19 cellular contexts compared by ENCODE assay signal in genomic region chr4:7151668-7152227, GRCh38. TPM values are rescaled to one million over a fixed set of nuclear protein-coding genes. Genes with fewer than 3 reads are reported as not detected.
A peak's percentile ranks its signal among the peaks of the same experiment; 100 is the strongest.
DNase-seq lines count a peak whose midpoint lies in the region; FAIRE-seq and TF ChIP-seq lines count a peak whose summit lies in the region.
"Had no signal": no experiment of that assay in that cellular context is flagged by ENCODE, and none has a peak within 500 bp of the region (broad histone marks: within the 10 kb centered on the region; RNA-seq: fewer than 3 reads in every experiment).

No MANE protein-coding gene starts in this region.

- H3K9ac ChIP-seq in liver (ENCODE audit: low read depth in 1 of 2, low read length in 2 of 2) = no peak overlapping the region

- no peaks in the 10 kb centered on the region for H3K36me3 Mint-ChIP-seq in activated CD4-positive, alpha-beta T cell treated with anti-CD3 and anti-CD28 coated beads, Interleukin-2, amount 10 ng/mL, durations not matched to agents 24 days and 14 days (ENCODE audit: low read depth)
- H3K36me3 Mint-ChIP-seq: CD4-positive, alpha-beta memory T cell had no signal

- no peaks in the 10 kb centered on the region for H3K9me3 Mint-ChIP-seq in activated CD4-positive, alpha-beta T cell treated with anti-CD3 and anti-CD28 coated beads, Interleukin-2, amount 10 ng/mL, durations not matched to agents 24 days and 14 days

- TF ChIP-seq RAD21 in liver (IDR thresholded peaks at IDR 0.05) = peak in 1 of 2 donors; percentile 34

- no peak for TF ChIP-seq POLR2A in prostate gland (IDR thresholded peaks at IDR 0.05)

- peaks cover 11% of the 10 kb centered on the region for H3K27me3 Mint-ChIP-seq in activated CD4-positive, alpha-beta T cell treated with anti-CD3 and anti-CD28 coated beads, Interleukin-2, amount 10 ng/mL, durations not matched to agents 24 days and 14 days

- intact Hi-C loops in prostate gland (cut with DNase I) = no loop called here
- intact Hi-C loops in activated CD4-positive, alpha-beta T cell treated with anti-CD3 and anti-CD28 coated beads, Interleukin-2, amount 10 ng/mL, durations not matched to agents 24 days and 14 days (cut with micrococcal nuclease) = no loop called here

- H3K27ac ChIP-seq in VCaP (no peak overlapping the region), liver (ENCODE audit: low read depth in 1 of 2, low read length in 2 of 2) (no peak overlapping the region), prostate gland (no peak overlapping the region)
- H3K27ac ChIP-seq: skin epidermis had no signal

- H3K4me1 Mint-ChIP-seq in activated CD4-positive, alpha-beta T cell treated with anti-CD3 and anti-CD28 coated beads, Interleukin-2, amount 10 ng/mL, durations not matched to agents 24 days and 14 days = no peaks in the 10 kb centered on the region
- H3K4me1 Mint-ChIP-seq: CD4-positive, alpha-beta memory T cell had no signal

- H3K4me3 ChIP-seq in Jurkat, Clone E6-1 (ENCODE audit: low read length) = no peak overlapping the region
- no peak overlapping the region for H3K4me3 ChIP-seq in liver (ENCODE audit: low read depth in 1 of 3, low read length in 3 of 3)
- H3K4me3 ChIP-seq in prostate gland = no peak overlapping the region
- H3K4me3 ChIP-seq: HAP-1, skin epidermis had no signal

- H3K36me3 ChIP-seq in liver (ENCODE audit: control insufficient read depth in 4 of 4, insufficient read depth in 3 of 4, low read depth in 1 of 4, low read length in 3 of 4) (no peaks in the 10 kb centered on the region), prostate gland (no peaks in the 10 kb centered on the region)
- H3K36me3 ChIP-seq: HAP-1 had no signal

- 77% methylated on average over 13 of the region's 13 CpGs for WGBS in liver
- 93% methylated on average over 13 of the region's 13 CpGs for WGBS in prostate gland

- TF ChIP-seq CTCF in D721Med (IDR thresholded peaks at IDR 0.05; ENCODE audit: insufficient read depth, missing control alignments) (peak; percentile 64), VCaP (conservative IDR thresholded peaks at IDR 0.05) (peak; percentile 14; the same call in 1 of the 2 replicates), liver (IDR thresholded peaks at IDR 0.05; ENCODE audit: low read depth, low read length, missing input control) (peak; percentile 8), prostate gland (IDR thresholded peaks at IDR 0.05) (no peak)

- no peak for FAIRE-seq in D721Med (lab: Jason Lieb, UNC)
- FAIRE-seq: G401.6, TTC549 had no signal

- DNase-seq in D721Med (ENCODE audit: insufficient read length, low spot score) (no peak), prostate gland (ENCODE audit: low spot score) (no peak), hepatic stellate cell (ENCODE audit: low spot score) (no peak), NCI-H524 treated with DMSO at 0.1 percent for 48 hours (lab: John Stamatoyannopoulos, UW) (no peak)
- DNase-seq in Jurkat, Clone E6-1 (ENCODE audit: low read depth, low spot score) = peak; percentile 12
- no peak for DNase-seq in activated CD4-positive, alpha-beta T cell treated with anti-CD3 and anti-CD28 coated beads, Interleukin-2, amount 10 ng/mL, durations not matched to agents 24 days and 14 days
- DNase-seq: activated effector memory CD4-positive, alpha-beta T cell treated with anti-CD3 and anti-CD28 coated beads, Interleukin-2, amount 50 U/mL, for 16 hours; CD4-positive, alpha-beta memory T cell; central memory CD4-positive, alpha-beta T cell; left ventricle myocardium superior; NCI-H1092; SHP77 treated with DMSO at 0.1 percent for 48 hours had no signal

- no peaks in the 10 kb centered on the region for H3K4me1 ChIP-seq in liver (ENCODE audit: control insufficient read depth in 4 of 4, insufficient read depth in 4 of 4, low read length in 3 of 4)
- H3K4me1 ChIP-seq in prostate gland (replicated peaks) = no peaks in the 10 kb centered on the region
- H3K4me1 ChIP-seq: HAP-1 had no signal

- H3K27me3 ChIP-seq in liver (ENCODE audit: control insufficient read depth in 4 of 4, insufficient read depth in 4 of 4, low read length in 3 of 4) = no peaks in the 10 kb centered on the region
- no peaks in the 10 kb centered on the region for H3K27me3 ChIP-seq in prostate gland (replicated peaks; ENCODE audit: insufficient read depth)

- no peak overlapping the region for H3K27ac Mint-ChIP-seq in activated CD4-positive, alpha-beta T cell treated with anti-CD3 and anti-CD28 coated beads, Interleukin-2, amount 10 ng/mL, durations not matched to agents 24 days and 14 days

- no peak overlapping the region for H3K4me3 Mint-ChIP-seq in activated CD4-positive, alpha-beta T cell treated with anti-CD3 and anti-CD28 coated beads, Interleukin-2, amount 10 ng/mL, durations not matched to agents 24 days and 14 days
- H3K4me3 Mint-ChIP-seq: CD4-positive, alpha-beta memory T cell had no signal

- H3K9me3 ChIP-seq in liver (ENCODE audit: control insufficient read depth in 4 of 4, low read length in 3 of 4) = no peaks in the 10 kb centered on the region
- H3K9me3 ChIP-seq in prostate gland = no peaks in the 10 kb centered on the region
- H3K9me3 ChIP-seq: HAP-1 had no signal

TF ChIP-seq in liver, 16 proteins besides CTCF, POLR2A, EP300 and RAD21:
- no peak for TF ChIP-seq NR2F2 (IDR thresholded peaks at IDR 0.05)
- no peak for TF ChIP-seq GABPA (IDR thresholded peaks at IDR 0.05 in 1 of 2, conservative IDR thresholded peaks at IDR 0.05 in 1 of 2)
- no peak for TF ChIP-seq FOXA2 (IDR thresholded peaks at IDR 0.05)
- TF ChIP-seq ZBTB33 (IDR thresholded peaks at IDR 0.05) = no peak
- no peak for TF ChIP-seq RXRA (IDR thresholded peaks at IDR 0.05)
- TF ChIP-seq, protein P1, sequence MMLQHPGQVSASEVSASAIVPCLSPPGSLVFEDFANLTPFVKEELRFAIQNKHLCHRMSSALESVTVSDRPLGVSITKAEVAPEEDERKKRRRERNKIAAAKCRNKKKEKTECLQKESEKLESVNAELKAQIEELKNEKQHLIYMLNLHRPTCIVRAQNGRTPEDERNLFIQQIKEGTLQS (IDR thresholded peaks at IDR 0.05) = no peak

RNA-seq across cellular contexts. Expression of gene SORCS2, which starts 40.6 kb away (rescaled TPM):
- not detected for polyA plus RNA-seq in Jurkat, Clone E6-1 (2012; ENCODE audit: insufficient read depth, insufficient read length)
- total RNA-seq in liver (1 to 10 TPM; 1.3 to 1.4 TPM), prostate gland (1 to 10 TPM; 1.0 to 4.4 TPM)
- under 1 TPM; 0.10 to 0.50 TPM for polyA plus RNA-seq in liver
- 0.05 TPM in 1 of 2 replicates, not detected in the other for total RNA-seq in activated CD4-positive, alpha-beta T cell treated with anti-CD3 and anti-CD28 coated beads, Interleukin-2, amount 10 ng/mL, durations not matched to agents 24 days and 14 days
- total RNA-seq: CD4-positive, alpha-beta memory T cell; NCI-H460 had no signal
- polyA plus RNA-seq: CD4-positive, alpha-beta memory T cell had no signal

Comparison
In these comparisons a context has a peak if more than half of its experiments do, and no peak if none do; other contexts are left out.
1. CTCF ChIP-seq: peak in D721Med (single experiment), VCaP (single experiment) and liver (single experiment); none in prostate gland (0 of 4).